18 cellular contexts compared by ENCODE assay signal in genomic region chr15:51322622-51323296, GRCh38. TPM values are rescaled to one million over a fixed set of nuclear protein-coding genes. Genes with fewer than 3 reads are reported as not detected.
DNase-seq lines count a peak whose midpoint lies in the region; ATAC-seq and TF ChIP-seq lines count a peak whose summit lies in the region.
"Had no signal": no experiment of that assay in that cellular context is flagged by ENCODE, and none has a peak within 500 bp of the region (broad histone marks: within the 10 kb centered on the region; RNA-seq: fewer than 3 reads in every experiment).

No MANE protein-coding gene starts in this region.

- peaks cover 16% of the 10 kb centered on the region for H3K27me3 Mint-ChIP-seq in progenitor cell of endocrine pancreas

- H3K9ac ChIP-seq in skeletal muscle tissue (ENCODE audit: low read depth in 1 of 3, low read length in 3 of 3), result no peak overlapping the region
- H3K9ac ChIP-seq: BLaER1 had no signal

- TF ChIP-seq POLR2A in adrenal gland (IDR thresholded peaks at IDR 0.05), result no peak

- TF ChIP-seq CTCF in HL-60 (IDR thresholded peaks at IDR 0.05; ENCODE audit: insufficient read depth, low read length) (no peak), adrenal gland (IDR thresholded peaks at IDR 0.05) (no peak), progenitor cell of endocrine pancreas (IDR thresholded peaks at IDR 0.05; ENCODE audit: unreplicated experiment) (no peak)

- H3K36me3 ChIP-seq in adrenal gland (replicated peaks in 1 of 2) (no peaks in the 10 kb centered on the region), skeletal muscle tissue (ENCODE audit: control insufficient read depth in 3 of 3, insufficient read depth in 3 of 3, low read length in 3 of 3) (no peaks in the 10 kb centered on the region)
- H3K36me3 ChIP-seq: BLaER1 had no signal

- H3K4me1 Mint-ChIP-seq in progenitor cell of endocrine pancreas (ENCODE audit: low read depth), result no peaks in the 10 kb centered on the region
- H3K4me1 Mint-ChIP-seq: activated naive CD8-positive, alpha-beta T cell treated with anti-CD3 and anti-CD28 coated beads for 36 hours; stimulated activated memory B cell treated with anti-CD40 and anti-IgM and Interleukin-4, amounts not matched to agents 10 μg/mL and 1 μg/mL and 100 μg/mL, for 72 hours had no signal

- no peaks in the 10 kb centered on the region for H3K36me3 Mint-ChIP-seq in progenitor cell of endocrine pancreas (ENCODE audit: insufficient read depth)
- H3K36me3 Mint-ChIP-seq: activated naive CD8-positive, alpha-beta T cell treated with anti-CD3 and anti-CD28 coated beads for 36 hours; stimulated activated memory B cell treated with anti-CD40 and anti-IgM and Interleukin-4, amounts not matched to agents 10 μg/mL and 1 μg/mL and 100 μg/mL, for 72 hours had no signal

- H3K4me1 ChIP-seq in adrenal gland (replicated peaks in 1 of 2), result peaks cover 0 to 16% of the 10 kb centered on the region in 2 donors
- H3K4me1 ChIP-seq in right cardiac atrium (ENCODE audit: control insufficient read depth, insufficient read depth, low read length), result no peaks in the 10 kb centered on the region
- H3K4me1 ChIP-seq in skeletal muscle tissue (ENCODE audit: control insufficient read depth in 3 of 3, insufficient read depth in 3 of 3, low read length in 3 of 3), result peaks cover 7 to 10% (median 8%) of the 10 kb centered on the region in 3 donors
- H3K4me1 ChIP-seq: BLaER1 had no signal

- H3K9me3 ChIP-seq in adrenal gland (replicated peaks in 1 of 3) (no peaks in the 10 kb centered on the region), right cardiac atrium (ENCODE audit: control insufficient read depth, low read length) (no peaks in the 10 kb centered on the region), skeletal muscle tissue (ENCODE audit: control insufficient read depth in 3 of 3, low read length in 3 of 3) (no peaks in the 10 kb centered on the region)
- H3K9me3 ChIP-seq: BLaER1 had no signal

- ATAC-seq in right cardiac atrium (peak; percentile 71 to 82), GM19035 (IDR thresholded peaks at IDR 0.05; ENCODE audit: unreplicated experiment) (no peak)
- ATAC-seq: activated CD4-positive, CD25-positive, alpha-beta regulatory T cell treated with anti-CD3 and anti-CD28 coated beads, Interleukin-2, amount 50 U/mL, for 24 hours; stimulated activated memory B cell treated with anti-CD40 and anti-IgM and Interleukin-4, amounts not matched to agents 10 μg/mL and 1 μg/mL and 100 μg/mL, for 72 hours had no signal

- H3K9me3 Mint-ChIP-seq in progenitor cell of endocrine pancreas (ENCODE audit: low read depth), result no peaks in the 10 kb centered on the region
- H3K9me3 Mint-ChIP-seq: activated naive CD8-positive, alpha-beta T cell treated with anti-CD3 and anti-CD28 coated beads for 36 hours; stimulated activated memory B cell treated with anti-CD40 and anti-IgM and Interleukin-4, amounts not matched to agents 10 μg/mL and 1 μg/mL and 100 μg/mL, for 72 hours had no signal

- H3K4me3 ChIP-seq in HL-60 (replicated peaks; ENCODE audit: insufficient read depth, low read length), result no peak overlapping the region
- no peak overlapping the region for H3K4me3 ChIP-seq in adrenal gland
- no peak overlapping the region for H3K4me3 ChIP-seq in right cardiac atrium (ENCODE audit: low read length)
- no peak overlapping the region for H3K4me3 ChIP-seq in skeletal muscle tissue (ENCODE audit: low read length in 3 of 3)
- H3K4me3 ChIP-seq: BLaER1 had no signal

- H3K27me3 ChIP-seq in HL-60 (ENCODE audit: insufficient read depth, poor library complexity, severe bottlenecking) (no peaks in the 10 kb centered on the region), adrenal gland (no peaks in the 10 kb centered on the region), right cardiac atrium (ENCODE audit: control insufficient read depth, insufficient read depth) (no peaks in the 10 kb centered on the region), skeletal muscle tissue (ENCODE audit: control insufficient read depth in 3 of 3, insufficient read depth in 3 of 3, low read length in 3 of 3) (no peaks in the 10 kb centered on the region)
- H3K27me3 ChIP-seq: BLaER1 had no signal

- no peak overlapping the region for H3K27ac Mint-ChIP-seq in progenitor cell of endocrine pancreas
- H3K27ac Mint-ChIP-seq: activated naive CD8-positive, alpha-beta T cell treated with anti-CD3 and anti-CD28 coated beads for 36 hours; stimulated activated memory B cell treated with anti-CD40 and anti-IgM and Interleukin-4, amounts not matched to agents 10 μg/mL and 1 μg/mL and 100 μg/mL, for 72 hours had no signal

- DNase-seq in HL-60 (ENCODE audit: low read depth in 1 of 2, low spot score in 1 of 2) (peak; percentile 81 to 87), adrenal gland (peak in 6 of 7 donors; percentile 38 to 82 (median 64)), right cardiac atrium (peak; percentile 80 to 89 (median 80)), progenitor cell of endocrine pancreas (ENCODE audit: low spot score, unreplicated experiment) (no peak), HuH-7.5 (ENCODE audit: low spot score) (no peak)
- DNase-seq in activated CD4-positive, alpha-beta T cell treated with anti-CD3 and anti-CD28 coated beads, Interleukin-2, amount 50 U/mL, for 48 hours, result no peak
- DNase-seq: activated naive CD8-positive, alpha-beta T cell treated with anti-CD3 and anti-CD28 coated beads for 36 hours; cerebellar nuclear complex; midbrain; NCI-H2171; stimulated activated CD4-positive, alpha-beta T cell treated with anti-CD3 and anti-CD28 coated beads, Interleukin-4, amount 100 ng/mL, for 24 hours had no signal

- intact Hi-C loops in adrenal gland (cut with DNase I), result no loop called here
- intact Hi-C loops in right cardiac atrium (cut with DNase I), result no loop called here

- H3K27ac ChIP-seq in HL-60 (replicated peaks) (peak overlapping the region; percentile 85), adrenal gland (peak overlapping the region in 3 of 5 donors; percentile 36 to 77 (median 63)), right cardiac atrium (ENCODE audit: low read length) (peak overlapping the region; percentile 11), skeletal muscle tissue (ENCODE audit: low read depth, low read length) (peak overlapping the region; percentile 42)
- H3K27ac ChIP-seq: BLaER1 had no signal

- WGBS in adrenal gland, 4 donors, result 67 to 89% (median 80%) methylated on average over 1 of the region's 1 CpG
- WGBS in right cardiac atrium, result 60% methylated on average over 1 of the region's 1 CpG

- no peak overlapping the region for H3K4me3 Mint-ChIP-seq in progenitor cell of endocrine pancreas (ENCODE audit: low read depth)
- H3K4me3 Mint-ChIP-seq: activated naive CD8-positive, alpha-beta T cell treated with anti-CD3 and anti-CD28 coated beads for 36 hours; stimulated activated memory B cell treated with anti-CD40 and anti-IgM and Interleukin-4, amounts not matched to agents 10 μg/mL and 1 μg/mL and 100 μg/mL, for 72 hours had no signal

RNA-seq across cellular contexts. Expression of gene CYP19A1, which starts 15.6 kb away (rescaled TPM):
- total RNA-seq in adrenal gland (10 to 100 TPM in 1 of 8 donors, 1 to 10 TPM in 3, under 1 TPM in 4; 0.41 to 11.2 (median 1.4) TPM), right cardiac atrium (1 to 10 TPM in 3 of 4 donors, under 1 TPM in 1; 0.74 to 1.3 (median 1.2) TPM), skeletal muscle tissue (0.52 TPM), progenitor cell of endocrine pancreas (not detected in 2 replicates)
- polyA plus RNA-seq in adrenal gland (10 to 100 TPM in 1 of 3 donors, 1 to 10 TPM in 1, under 1 TPM in 1; 0.88 to 21.6 (median 1.4) TPM), right cardiac atrium (0.45 TPM)
- total RNA-seq: activated naive CD8-positive, alpha-beta T cell treated with anti-CD3 and anti-CD28 coated beads for 36 hours; H1; pulmonary artery endothelial cell had no signal
- polyA plus RNA-seq: H1 had no signal

RNA-seq across cellular contexts. Expression of gene GLDN, which starts 18.7 kb away (rescaled TPM):
- total RNA-seq in adrenal gland, result 10 to 100 TPM in 3 of 8 donors, 1 to 10 TPM in 5; 3.8 to 30.8 (median 8.3) TPM
- polyA plus RNA-seq in adrenal gland, result 1 to 10 TPM; 2.1 to 4.7 (median 3.0) TPM
- 10 to 100 TPM in 1 of 4 donors, 1 to 10 TPM in 3; 6.3 to 10.9 (median 6.6) TPM for total RNA-seq in right cardiac atrium
- polyA plus RNA-seq in right cardiac atrium, result 2.3 TPM
- total RNA-seq in skeletal muscle tissue, result 3.7 TPM
- 0.12 and 0.18 TPM in 2 replicates for total RNA-seq in progenitor cell of endocrine pancreas
- total RNA-seq: activated naive CD8-positive, alpha-beta T cell treated with anti-CD3 and anti-CD28 coated beads for 36 hours; pulmonary artery endothelial cell had no signal

Comparison
In these comparisons a context has a peak if more than half of its experiments do, and no peak if none do; other contexts are left out.
1. DNase-seq: peak in HL-60 (2 of 2), adrenal gland (6 of 7) and right cardiac atrium (3 of 3); none in progenitor cell of endocrine pancreas (single experiment), activated CD4-positive, alpha-beta T cell treated with anti-CD3 and anti-CD28 coated beads, Interleukin-2, amount 50 U/mL, for 48 hours (0 of 2) and HuH-7.5 (single experiment).
2. H3K27ac ChIP-seq: peak in every context shown above with its lines; median percentile 85 in HL-60; 63 in adrenal gland; 42 in skeletal muscle tissue; 11 in right cardiac atrium.